8 cellular contexts compared by ENCODE assay signal in the genomic region with DNA sequence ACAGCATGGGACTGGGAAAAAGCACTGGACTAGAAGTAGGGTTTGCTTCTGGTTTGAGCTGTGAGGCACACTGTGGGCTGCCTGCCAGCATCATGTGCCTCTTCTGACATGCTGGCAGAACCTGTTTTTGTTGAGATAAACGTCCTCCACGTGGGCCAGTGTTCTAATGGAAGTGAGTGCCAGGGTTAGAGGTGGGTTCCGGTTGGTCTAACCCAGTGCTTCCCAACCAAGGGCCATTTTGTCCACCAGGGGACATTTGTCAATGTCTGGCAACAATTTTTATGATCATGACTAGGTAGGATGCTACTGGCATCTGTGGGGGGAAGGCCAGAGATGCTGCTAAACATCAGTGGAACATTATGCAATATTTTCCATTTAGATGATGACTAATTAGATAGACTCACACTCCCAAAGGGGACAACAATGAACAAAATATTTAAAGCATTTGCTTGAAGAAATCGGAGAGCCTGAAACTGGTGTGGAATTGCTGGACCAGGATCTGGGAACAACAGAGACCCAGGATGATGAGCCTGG. TPM values are rescaled to one million over a fixed set of nuclear protein-coding genes. Genes with fewer than 3 reads are reported as not detected.
DNase-seq lines count a peak whose midpoint lies in the region; ATAC-seq and TF ChIP-seq lines count a peak whose summit lies in the region.

No MANE protein-coding gene starts in this region.

- TF ChIP-seq POLR2A in sigmoid colon (IDR thresholded peaks at IDR 0.05) = no peak

- H3K36me3 ChIP-seq in fibroblast of lung (ENCODE audit: control insufficient read depth, insufficient read depth, low read length) (no peaks in the 10 kb centered on the region), sigmoid colon (no peaks in the 10 kb centered on the region)

- H2AFZ ChIP-seq in fibroblast of lung (ENCODE audit: low read length) = no peak overlapping the region

- no peaks in the 10 kb centered on the region for H3K79me2 ChIP-seq in fibroblast of lung (ENCODE audit: control insufficient read depth, insufficient read depth, low read length)

- no peaks in the 10 kb centered on the region for H3K9me3 ChIP-seq in fibroblast of lung (ENCODE audit: control insufficient read depth, insufficient read depth, low read depth, low read length)
- H3K9me3 ChIP-seq in sigmoid colon = no peaks in the 10 kb centered on the region

- peak in 2 of 4 donors; percentile 57 to 77 for TF ChIP-seq EP300 in sigmoid colon (IDR thresholded peaks at IDR 0.05)

- H4K20me1 ChIP-seq in fibroblast of lung (ENCODE audit: control insufficient read depth, extremely low read depth, insufficient read depth, low read length) = no peaks in the 10 kb centered on the region

- H3K27me3 ChIP-seq in fibroblast of lung (ENCODE audit: control insufficient read depth, insufficient read depth, low read length) (peaks cover 14% of the 10 kb centered on the region), sigmoid colon (no peaks in the 10 kb centered on the region)

- peak in 1 of 2 donors; percentile 4 for TF ChIP-seq CTCF in fibroblast of lung (conservative IDR thresholded peaks at IDR 0.05 in 1 of 2, IDR thresholded peaks at IDR 0.05 in 1 of 2; ENCODE audit: low read depth in 1 of 2, low read length in 2 of 2)
- no peak for TF ChIP-seq CTCF in sigmoid colon (IDR thresholded peaks at IDR 0.05)

- WGBS in sigmoid colon, 2 donors = 32 to 46% methylated on average over 4 of the region's 4 CpGs

- intact Hi-C loops in sigmoid colon (cut with DNase I) = no loop called here

- no peak for ATAC-seq in HG03439 (IDR thresholded peaks at IDR 0.05; ENCODE audit: unreplicated experiment)

- H3K27ac ChIP-seq in fibroblast of lung (ENCODE audit: insufficient read depth, low read length) = no peak overlapping the region
- peak overlapping the region; percentile 60 to 74 (median 68) for H3K27ac ChIP-seq in sigmoid colon

- H3K4me3 ChIP-seq in fibroblast of lung (replicated peaks in 1 of 4; ENCODE audit: control extremely low read depth in 1 of 4, insufficient read depth in 1 of 4, low read depth in 3 of 4, low read length in 4 of 4) = no peak overlapping the region
- no peak overlapping the region for H3K4me3 ChIP-seq in sigmoid colon

- H3K4me2 ChIP-seq in fibroblast of lung (ENCODE audit: extremely low read depth, insufficient read depth, low read length) = no peak overlapping the region

- no peak overlapping the region for H3K9ac ChIP-seq in fibroblast of lung (ENCODE audit: insufficient read depth, low read length)

- DNase-seq in DMS79 treated with DMSO at 0.1 percent for 48 hours (lab: John Stamatoyannopoulos, UW) = peak; percentile 41
- peak; percentile 82 for DNase-seq in NCI-H510A (lab: John Stamatoyannopoulos, UW)
- peak; percentile 25 to 75 for DNase-seq in fibroblast of lung (ENCODE audit: low read depth in 2 of 2)
- DNase-seq in sigmoid colon = peak; percentile 91
- DNase-seq in stimulated activated naive CD4-positive, alpha-beta T cell (lab: John Stamatoyannopoulos, UW) = no peak
- no peak for DNase-seq in NCI-H2107 (lab: John Stamatoyannopoulos, UW)
- DNase-seq in activated CD4-positive, CD25-positive, alpha-beta regulatory T cell treated with anti-CD3 and anti-CD28 coated beads, Interleukin-2, amount 50 U/mL, for 72 hours = no peak

- H3K4me1 ChIP-seq in fibroblast of lung (ENCODE audit: control insufficient read depth, extremely low read depth, insufficient read depth, low read length) = peaks cover 4% of the 10 kb centered on the region
- peaks cover 0 to 48% (median 36%) of the 10 kb centered on the region in 4 donors for H3K4me1 ChIP-seq in sigmoid colon

RNA-seq across cellular contexts. Expression of a gene that starts 7.8 kb away (rescaled TPM):
- 64.5 and 104 TPM in 2 replicates for total RNA-seq in fibroblast of lung
- polyA plus RNA-seq in fibroblast of lung = 72.5 and 79.2 TPM in 2 replicates
- polyA plus RNA-seq in fibroblast of lung (2012) = 94.9 and 106 TPM in 2 replicates
- 32.1 and 35.0 TPM in 2 replicates for polyA minus RNA-seq in fibroblast of lung (ENCODE audit: low replicate concordance)
- total RNA-seq in sigmoid colon = 10 to 100 TPM; 22.7 to 35.3 (median 28.9) TPM
- 10 to 100 TPM in 2 of 3 donors, 1 to 10 TPM in 1; 9.6 to 55.8 (median 25.2) TPM for polyA plus RNA-seq in sigmoid colon

RNA-seq across cellular contexts. Expression of a gene that starts 51.3 kb away (rescaled TPM):
- not detected in 2 replicates for total RNA-seq in fibroblast of lung
- polyA plus RNA-seq in fibroblast of lung = not detected in 2 replicates
- not detected in 2 replicates for polyA plus RNA-seq in fibroblast of lung (2012)
- polyA minus RNA-seq in fibroblast of lung (ENCODE audit: low replicate concordance) = not detected in 2 replicates
- 1 to 10 TPM in 1 of 4 donors, under 1 TPM in 2, not detected in 1; 0.66 to 3.5 (median 0.71) TPM for total RNA-seq in sigmoid colon
- polyA plus RNA-seq in sigmoid colon = 10 to 100 TPM in 1 of 3 donors, 1 to 10 TPM in 2; 3.9 to 10.4 (median 4.2) TPM

RNA-seq across cellular contexts. Expression of a gene that starts 57.6 kb away (rescaled TPM):
- total RNA-seq in fibroblast of lung = 1.3 and 3.9 TPM in 2 replicates
- 0.53 and 3.4 TPM in 2 replicates for polyA plus RNA-seq in fibroblast of lung
- 0.61 and 3.4 TPM in 2 replicates for polyA plus RNA-seq in fibroblast of lung (2012)
- polyA minus RNA-seq in fibroblast of lung (ENCODE audit: low replicate concordance) = 0.93 and 9.5 TPM in 2 replicates
- total RNA-seq in sigmoid colon = 10 to 100 TPM; 27.1 to 41.0 (median 30.5) TPM
- 10 to 100 TPM; 20.1 to 24.7 (median 21.0) TPM for polyA plus RNA-seq in sigmoid colon

Comparison
In these comparisons a context has a peak if more than half of its experiments do, and no peak if none do; other contexts are left out.
1. DNase-seq: peak in DMS79 treated with DMSO at 0.1 percent for 48 hours (single experiment), NCI-H510A (single experiment), fibroblast of lung (2 of 2) and sigmoid colon (single experiment); none in stimulated activated naive CD4-positive, alpha-beta T cell (0 of 6), NCI-H2107 (single experiment) and activated CD4-positive, CD25-positive, alpha-beta regulatory T cell treated with anti-CD3 and anti-CD28 coated beads, Interleukin-2, amount 50 U/mL, for 72 hours (single experiment).